ENCODE assay signal across 16 cellular contexts in genomic region chr13:106468207-106468606, GRCh38.
DNase-seq lines count a peak whose midpoint lies in the region; ATAC-seq, FAIRE-seq and TF ChIP-seq lines count a peak whose summit lies in the region.
"Had no signal": no experiment of that assay in that cellular context is flagged by ENCODE, and none has a peak within 500 bp of the region (broad histone marks: within the 10 kb centered on the region; RNA-seq: fewer than 3 reads in every experiment).

No MANE protein-coding gene starts in this region.

- intact Hi-C loops in head of caudate nucleus (cut with DNase I) (no loop called here), pancreas (cut with DNase I) (no loop called here)

- H3K27ac ChIP-seq in pancreas, result no peak overlapping the region
- H3K27ac ChIP-seq in thoracic aorta, result peak overlapping the region; percentile 21
- H3K27ac ChIP-seq: parathyroid adenoma had no signal

- H3K9me3 ChIP-seq in pancreas (no peaks in the 10 kb centered on the region), thoracic aorta (no peaks in the 10 kb centered on the region)

- DNase-seq in astrocyte of the hippocampus (ENCODE audit: low read depth, low spot score) (peak; percentile 52), head of caudate nucleus (peak in 41 of 42 donors; percentile 29 to 86 (median 65)), pancreas (peak in 1 of 6 donors; percentile 36), thoracic aorta (ENCODE audit: low spot score) (no peak), RPMI8226 (no peak), DMS53 treated with DMSO at 0.1 percent for 48 hours (lab: John Stamatoyannopoulos, UW; ENCODE audit: unreplicated experiment) (no peak)
- no peak for DNase-seq in stimulated activated CD4-positive, alpha-beta T cell treated with anti-CD3 and anti-CD28 coated beads, Interleukin-1b, Interleukin-23, amount 100 ng/mL, for 48 hours
- DNase-seq: activated naive CD8-positive, alpha-beta T cell treated with anti-CD3 and anti-CD28 coated beads for 36 hours; Calu3; effector memory CD8-positive, alpha-beta T cell; left colon; NCI-H187; NCI-H524 had no signal

- no peaks in the 10 kb centered on the region for H3K4me1 ChIP-seq in pancreas
- H3K4me1 ChIP-seq in thoracic aorta (ENCODE audit: control insufficient read depth in 1 of 2, low read depth in 2 of 2), result peaks cover 0 to 16% of the 10 kb centered on the region in 2 donors
- H3K4me1 ChIP-seq: parathyroid adenoma had no signal

- FAIRE-seq in pancreas (lab: Jason Lieb, UNC), result no peak
- FAIRE-seq: G401.6, GM12878 had no signal

- no peak for TF ChIP-seq CTCF in pancreas (IDR thresholded peaks at IDR 0.05)
- TF ChIP-seq CTCF in thoracic aorta (IDR thresholded peaks at IDR 0.05), result no peak

- H3K36me3 ChIP-seq in pancreas (no peaks in the 10 kb centered on the region), thoracic aorta (no peaks in the 10 kb centered on the region)

- WGBS in pancreas, 2 donors, result 43 to 48% methylated on average over 7 of the region's 7 CpGs

- H3K27me3 ChIP-seq in pancreas (peaks cover 0 to 4% (median 0%) of the 10 kb centered on the region in 4 donors), thoracic aorta (replicated peaks; ENCODE audit: insufficient read depth) (no peaks in the 10 kb centered on the region)

- H3K4me3 ChIP-seq in pancreas, result no peak overlapping the region
- peak overlapping the region; percentile 55 for H3K4me3 ChIP-seq in thoracic aorta
- H3K4me3 ChIP-seq: GM12878 had no signal

- ATAC-seq in pancreas (peak in 3 of 4 donors; percentile 43 to 63 (median 61)), thoracic aorta (ENCODE audit: insufficient number of reproducible peaks, low FRiP score, low read depth) (no peak)
- ATAC-seq: effector memory CD8-positive, alpha-beta T cell; GM12878; left colon had no signal

Comparison
In these comparisons a context has a peak if more than half of its experiments do, and no peak if none do; other contexts are left out.
1. DNase-seq: peak in astrocyte of the hippocampus (single experiment) and head of caudate nucleus (41 of 42); none in thoracic aorta (single experiment), RPMI8226 (single experiment), DMS53 treated with DMSO at 0.1 percent for 48 hours (single experiment) and stimulated activated CD4-positive, alpha-beta T cell treated with anti-CD3 and anti-CD28 coated beads, Interleukin-1b, Interleukin-23, amount 100 ng/mL, for 48 hours (single experiment).
2. H3K27ac ChIP-seq: peak in thoracic aorta (2 of 2); none in pancreas (0 of 4).